In the genomic region with DNA sequence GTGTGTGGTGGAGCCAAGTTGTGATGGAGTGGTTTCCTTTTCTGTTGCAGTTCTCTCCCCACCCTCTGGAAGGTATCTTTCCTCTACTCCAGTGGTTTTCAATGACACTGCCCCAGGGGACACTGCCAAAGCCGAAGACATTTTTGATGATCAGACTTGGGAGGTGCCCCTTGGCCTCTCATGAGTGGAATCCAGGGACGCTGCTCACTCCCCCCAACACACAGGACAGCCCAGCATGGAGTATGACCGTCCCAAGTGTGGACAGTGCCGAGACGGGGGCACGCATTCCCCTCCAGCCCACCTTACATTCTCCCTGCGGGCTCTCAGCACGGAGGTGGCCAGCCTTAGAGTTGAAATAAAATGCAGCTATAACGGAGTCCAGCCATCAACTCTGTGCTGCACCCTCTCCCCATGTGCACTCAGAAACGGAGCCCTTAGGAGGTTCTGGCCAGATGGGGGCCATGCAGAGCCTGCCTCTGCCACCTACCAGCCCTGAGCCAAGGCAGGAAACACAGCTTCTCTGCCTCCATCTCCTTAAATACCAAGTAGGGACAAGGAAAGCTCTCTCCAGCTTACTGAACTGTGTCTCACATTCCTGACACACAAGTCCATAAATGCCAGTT, we compare ENCODE assay signal across 14 cellular contexts.
DNase-seq lines count a peak whose midpoint lies in the region; ATAC-seq and TF ChIP-seq lines count a peak whose summit lies in the region.
"Had no signal": no experiment of that assay in that cellular context is flagged by ENCODE, and none has a peak within 500 bp of the region (broad histone marks: within the 10 kb centered on the region; RNA-seq: fewer than 3 reads in every experiment).

No MANE protein-coding gene starts in this region.

- TF ChIP-seq EP300 in transverse colon (IDR thresholded peaks at IDR 0.05; ENCODE audit: low read depth) = no peak

- no peaks in the 10 kb centered on the region for H3K36me3 ChIP-seq in mammary epithelial cell (ENCODE audit: insufficient read depth, low read length)
- no peaks in the 10 kb centered on the region for H3K36me3 ChIP-seq in transverse colon
- H3K36me3 ChIP-seq: neutrophil had no signal

- H2AFZ ChIP-seq in mammary epithelial cell (ENCODE audit: low read depth, low read length) = no peak overlapping the region

- TF ChIP-seq POLR2A in transverse colon (IDR thresholded peaks at IDR 0.05) = no peak

- H3K79me2 ChIP-seq in mammary epithelial cell (ENCODE audit: insufficient read depth, low read length) = no peaks in the 10 kb centered on the region

- H3K4me1 ChIP-seq in mammary epithelial cell (ENCODE audit: insufficient read depth, low read length) (no peaks in the 10 kb centered on the region), transverse colon (peaks cover 33 to 67% (median 40%) of the 10 kb centered on the region in 4 donors)

- peaks cover 1% of the 10 kb centered on the region for H3K27me3 ChIP-seq in mammary epithelial cell (ENCODE audit: insufficient read depth, low read length)
- H3K27me3 ChIP-seq in transverse colon = no peaks in the 10 kb centered on the region
- H3K27me3 ChIP-seq: neutrophil had no signal

- no peaks in the 10 kb centered on the region for H3K9me3 Mint-ChIP-seq in MCF 10A (ENCODE audit: unreplicated experiment)
- H3K9me3 Mint-ChIP-seq in activated CD4-positive, alpha-beta memory T cell treated with anti-CD3 and anti-CD28 coated beads for 36 hours = no peaks in the 10 kb centered on the region

- DNase-seq in MCF 10A (ENCODE audit: unreplicated experiment) = no peak
- DNase-seq in mammary epithelial cell = no peak
- no peak for DNase-seq in activated CD4-positive, alpha-beta memory T cell treated with anti-CD3 and anti-CD28 coated beads for 36 hours
- DNase-seq in left kidney (ENCODE audit: low read depth, low spot score) = peak; percentile 38
- no peak for DNase-seq in transverse colon
- no peak for DNase-seq in putamen (ENCODE audit: low spot score)
- no peak for DNase-seq in stimulated activated CD4-positive, alpha-beta T cell treated with anti-CD3 and anti-CD28 coated beads, Interleukin-12 subunit alpha, Interleukin-12 subunit beta, amount 100 ng/mL, for 4 hours
- DNase-seq: anterior cingulate cortex, Kasumi-1, NCI-H2081 treated with DMSO at 0.1 percent for 48 hours, SW 1271 had no signal

- intact Hi-C loops in MCF 10A (cut with micrococcal nuclease) (no loop called here), mammary epithelial cell (cut with micrococcal nuclease) (no loop called here), transverse colon (cut with DNase I; ENCODE audit: low total_unique reads) (no loop called here)
- intact Hi-C loops in activated CD4-positive, alpha-beta memory T cell treated with anti-CD3 and anti-CD28 coated beads for 36 hours (cut with micrococcal nuclease) = no loop called here

- TF ChIP-seq CTCF in MCF 10A (IDR thresholded peaks at IDR 0.05; ENCODE audit: unreplicated experiment) (no peak), mammary epithelial cell (conservative IDR thresholded peaks at IDR 0.05 in 1 of 2, IDR thresholded peaks at IDR 0.05 in 1 of 2; ENCODE audit: extremely low read depth in 1 of 2, insufficient read depth in 1 of 2, low read depth in 1 of 2, low read length in 2 of 2) (no peak), transverse colon (IDR thresholded peaks at IDR 0.05) (peak in 1 of 5 experiments; percentile 15)

- peak overlapping the region; percentile 33 for H3K4me3 Mint-ChIP-seq in MCF 10A (ENCODE audit: unreplicated experiment)
- H3K4me3 Mint-ChIP-seq in activated CD4-positive, alpha-beta memory T cell treated with anti-CD3 and anti-CD28 coated beads for 36 hours = no peak overlapping the region

- H3K27me3 Mint-ChIP-seq in MCF 10A (ENCODE audit: insufficient read depth, unreplicated experiment) = no peaks in the 10 kb centered on the region
- H3K27me3 Mint-ChIP-seq in activated CD4-positive, alpha-beta memory T cell treated with anti-CD3 and anti-CD28 coated beads for 36 hours = no peaks in the 10 kb centered on the region

- H3K27ac ChIP-seq in mammary epithelial cell (ENCODE audit: insufficient read depth, low read depth, low read length) (no peak overlapping the region), transverse colon (peak overlapping the region; percentile 58 to 76 (median 70))
- H3K27ac ChIP-seq: C4-2B, neutrophil had no signal

- H3K4me3 ChIP-seq in mammary epithelial cell (replicated peaks in 1 of 3; ENCODE audit: insufficient read depth in 1 of 3, low read depth in 2 of 3, low read length in 3 of 3) = no peak overlapping the region
- peak overlapping the region in 1 of 4 donors; percentile 19 for H3K4me3 ChIP-seq in transverse colon

- peak overlapping the region; percentile 58 for H3K27ac Mint-ChIP-seq in MCF 10A (ENCODE audit: low read depth, unreplicated experiment)
- H3K27ac Mint-ChIP-seq in activated CD4-positive, alpha-beta memory T cell treated with anti-CD3 and anti-CD28 coated beads for 36 hours = peak overlapping the region; percentile 38

- no peaks in the 10 kb centered on the region for H3K36me3 Mint-ChIP-seq in MCF 10A (ENCODE audit: insufficient read depth, unreplicated experiment)
- no peaks in the 10 kb centered on the region for H3K36me3 Mint-ChIP-seq in activated CD4-positive, alpha-beta memory T cell treated with anti-CD3 and anti-CD28 coated beads for 36 hours

- no peak for ATAC-seq in HG03280 (IDR thresholded peaks at IDR 0.05; ENCODE audit: unreplicated experiment)

- H3K9ac ChIP-seq in mammary epithelial cell (ENCODE audit: insufficient read depth, low read length) = no peak overlapping the region

- no peak overlapping the region for H3K4me2 ChIP-seq in mammary epithelial cell (ENCODE audit: insufficient read depth, low read depth, low read length)

- POLR2A ChIA-PET in MCF 10A (lab: Yijun Ruan, JAX) = no interaction called here
- POLR2A ChIA-PET in activated CD4-positive, alpha-beta memory T cell treated with anti-CD3 and anti-CD28 coated beads for 36 hours (lab: Charles Lee) = no interaction called here

- BruUV-seq in MCF 10A (replicated peaks; lab: Mats Ljungman, UMichigan) (no TSS peak), mammary epithelial cell (replicated peaks; lab: Mats Ljungman, UMichigan) (no TSS peak)

- no peaks in the 10 kb centered on the region for H4K20me1 ChIP-seq in mammary epithelial cell (ENCODE audit: insufficient read depth, low read length)

- no peaks in the 10 kb centered on the region for H3K9me3 ChIP-seq in mammary epithelial cell (replicated peaks; ENCODE audit: insufficient read depth, low read length)
- H3K9me3 ChIP-seq in transverse colon = no peaks in the 10 kb centered on the region
- H3K9me3 ChIP-seq: neutrophil had no signal

- dilution Hi-C loops in mammary epithelial cell (cut with HindIII; ENCODE audit: low sequenced_read_pairs) = no loop called here

- in situ Hi-C loops in mammary epithelial cell (cut with MboI; ENCODE audit: low sequenced_read_pairs in 2 of 2) = no loop called here
- in situ Hi-C loops in transverse colon (cut with MboI; ENCODE audit: low pct_ligation_motif_present in 1 of 4, low pct_unique_long_range_greater_than_20kb in 1 of 4, low sequenced_read_pairs in 3 of 4) = no loop called here

- 92% methylated on average over 6 of the region's 10 CpGs for WGBS in mammary epithelial cell (ENCODE audit: low coverage, missing lambda C conversion rate)
- 74% methylated on average over 10 of the region's 10 CpGs; no CpG with 5 or more reads in 1 of the 2 donors for WGBS in transverse colon (ENCODE audit: low coverage in 1 of 2), 2 donors

- CTCF ChIA-PET in MCF 10A (lab: Yijun Ruan, JAX) = no interaction called here
- CTCF ChIA-PET in mammary epithelial cell (lab: Charles Lee; ENCODE audit: low non-redundant PET) = no interaction called here
- CTCF ChIA-PET in activated CD4-positive, alpha-beta memory T cell treated with anti-CD3 and anti-CD28 coated beads for 36 hours (lab: Charles Lee) = interaction anchor here (0.6 to 1.1 kb wide), 2 partner anchors 41 to 1794 kb away, joined by 3 to 4 read pairs; no protein-coding TSS in a partner anchor

- H3K4me1 Mint-ChIP-seq in MCF 10A (ENCODE audit: insufficient read depth, unreplicated experiment) = peaks cover 22% of the 10 kb centered on the region
- peaks cover 17% of the 10 kb centered on the region for H3K4me1 Mint-ChIP-seq in activated CD4-positive, alpha-beta memory T cell treated with anti-CD3 and anti-CD28 coated beads for 36 hours (ENCODE audit: low read depth)
